16 cellular contexts compared by ENCODE assay signal in the genomic region with DNA sequence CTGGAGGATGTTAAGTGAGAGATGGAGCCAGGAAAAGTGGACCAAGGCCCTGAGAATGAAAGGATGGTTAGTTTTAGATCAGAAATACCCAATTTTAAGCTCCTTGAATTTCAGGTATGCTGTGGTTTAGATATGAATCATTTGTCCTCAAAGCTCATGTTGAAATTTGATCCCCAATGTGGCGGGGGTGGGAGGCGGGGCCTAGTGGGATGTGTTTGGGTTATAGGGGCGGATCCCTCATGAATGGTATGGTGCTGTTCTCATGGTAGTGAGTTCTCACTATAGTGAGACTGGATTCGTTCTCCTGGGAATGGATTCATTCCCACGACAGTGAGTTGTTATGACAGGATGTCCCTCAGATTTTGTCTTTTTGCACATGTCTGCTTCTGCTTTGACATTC. TPM values are rescaled to one million over a fixed set of nuclear protein-coding genes. Genes with fewer than 3 reads are reported as not detected.
DNase-seq lines count a peak whose midpoint lies in the region; ATAC-seq and TF ChIP-seq lines count a peak whose summit lies in the region.
"Had no signal": no experiment of that assay in that cellular context is flagged by ENCODE, and none has a peak within 500 bp of the region (broad histone marks: within the 10 kb centered on the region; RNA-seq: fewer than 3 reads in every experiment).

No MANE protein-coding gene starts in this region.

- ATAC-seq in esophagus mucosa: peak; percentile 85
- ATAC-seq in naive thymus-derived CD4-positive, alpha-beta T cell: no peak
- ATAC-seq: Panc1 had no signal

- H3K4me1 Mint-ChIP-seq in H9: peaks cover 11% of the 10 kb centered on the region in 2 experiments
- no peaks in the 10 kb centered on the region for H3K4me1 Mint-ChIP-seq in naive thymus-derived CD4-positive, alpha-beta T cell
- H3K4me1 Mint-ChIP-seq: naive B cell had no signal

- no peaks in the 10 kb centered on the region for H3K9me3 Mint-ChIP-seq in H9
- H3K9me3 Mint-ChIP-seq in naive thymus-derived CD4-positive, alpha-beta T cell: no peaks in the 10 kb centered on the region
- H3K9me3 Mint-ChIP-seq: activated naive CD4-positive, alpha-beta T cell treated with anti-CD3 and anti-CD28 coated beads, Interleukin-2, amount 50 U/mL, for 72 hours; naive B cell; T-helper 2 cell treated with Interferon-gamma antibody and Interleukin-4, amounts not matched to agents 5 μg/mL and 100 μg/mL, for 36 hours had no signal

- no peak overlapping the region for H2AK5ac ChIP-seq in H9 (ENCODE audit: insufficient read length, low read length)

- no peaks in the 10 kb centered on the region for H3K27me3 ChIP-seq in H9 (ENCODE audit: insufficient read depth, low read length)
- H3K27me3 ChIP-seq in naive thymus-derived CD4-positive, alpha-beta T cell (ENCODE audit: control insufficient read depth in 2 of 2, insufficient read depth in 2 of 2, low read length in 2 of 2): no peaks in the 10 kb centered on the region
- H3K27me3 ChIP-seq in WERI-Rb-1 (ENCODE audit: insufficient read depth, low read depth, severe bottlenecking): no peaks in the 10 kb centered on the region

- DNase-seq in A172 (ENCODE audit: low spot score): peak; percentile 15
- DNase-seq in H9: peak; percentile 42
- peak; percentile 29 for DNase-seq in RKO (ENCODE audit: low spot score)
- no peak for DNase-seq in stimulated activated CD4-positive, alpha-beta T cell treated with anti-CD3 and anti-CD28 coated beads, Interleukin-2, amount 100 ng/mL, for 24 hours
- DNase-seq in naive thymus-derived CD4-positive, alpha-beta T cell: no peak
- DNase-seq in NCI-H1417 treated with DMSO at 0.1 percent for 48 hours (lab: John Stamatoyannopoulos, UW): no peak
- no peak for DNase-seq in WERI-Rb-1
- DNase-seq: cortex of kidney; foreskin melanocyte; naive B cell; stimulated activated CD4-positive, alpha-beta T cell treated with anti-CD3 and anti-CD28 coated beads, Interleukin-2, amount 100 ng/mL, for 48 hours; stimulated activated naive CD4-positive, alpha-beta T cell had no signal

- H3K4me1 ChIP-seq in H9 (ENCODE audit: insufficient read depth, low read length): no peaks in the 10 kb centered on the region; the same call in 1 of the 2 replicates
- no peaks in the 10 kb centered on the region for H3K4me1 ChIP-seq in naive thymus-derived CD4-positive, alpha-beta T cell (ENCODE audit: control insufficient read depth in 2 of 2, insufficient read depth in 2 of 2, low read length in 2 of 2)

- H3K4me3 Mint-ChIP-seq in H9: no peak overlapping the region
- H3K4me3 Mint-ChIP-seq in naive thymus-derived CD4-positive, alpha-beta T cell: no peak overlapping the region
- H3K4me3 Mint-ChIP-seq: naive B cell; T-helper 2 cell treated with Interferon-gamma antibody and Interleukin-4, amounts not matched to agents 5 μg/mL and 100 μg/mL, for 36 hours had no signal

- no peak overlapping the region for H3K23ac ChIP-seq in H9 (ENCODE audit: insufficient read length, low read depth, low read length)

- no peaks in the 10 kb centered on the region for H3K79me1 ChIP-seq in H9 (ENCODE audit: insufficient read depth, low read depth, low read length, poor library complexity, severe bottlenecking)

- no peak overlapping the region for H3T11ph ChIP-seq in H9 (ENCODE audit: low read length)

- H3K4ac ChIP-seq in H9 (ENCODE audit: low read depth, low read length): no peak overlapping the region

- no peak overlapping the region for H3K9ac ChIP-seq in H9 (ENCODE audit: extremely low read depth, insufficient read length, low read length)

- H2BK20ac ChIP-seq in H9 (ENCODE audit: low read depth, low read length, poor library complexity, severe bottlenecking): no peak overlapping the region

- no peak overlapping the region for H4K8ac ChIP-seq in H9 (replicated peaks; ENCODE audit: insufficient read length, low read depth, low read length)

- H3K27ac ChIP-seq in H9 (ENCODE audit: insufficient read length, low read depth, low read length): no peak overlapping the region
- H3K27ac ChIP-seq in naive thymus-derived CD4-positive, alpha-beta T cell (ENCODE audit: low read depth, low read length): no peak overlapping the region
- H3K27ac ChIP-seq in WERI-Rb-1: no peak overlapping the region

- intact Hi-C loops in naive thymus-derived CD4-positive, alpha-beta T cell (cut with micrococcal nuclease): loop anchor here in 1 of 2 donors (10.0 kb wide), 1 partner anchor 171 kb away; no protein-coding TSS in a partner anchor

- H3K79me2 ChIP-seq in H9 (ENCODE audit: insufficient read depth, low read length): no peaks in the 10 kb centered on the region

- no peaks in the 10 kb centered on the region for H4K20me1 ChIP-seq in H9 (ENCODE audit: control insufficient read depth, insufficient read depth, insufficient read length)

- POLR2A ChIA-PET in naive thymus-derived CD4-positive, alpha-beta T cell (lab: Charles Lee): no interaction called here

- no peak overlapping the region for H4K91ac ChIP-seq in H9 (ENCODE audit: insufficient read length, low read depth, low read length)

- no peak overlapping the region for H3K14ac ChIP-seq in H9 (ENCODE audit: insufficient read depth, low read length)

- H4K5ac ChIP-seq in H9 (ENCODE audit: insufficient read length, low read depth, low read length): no peak overlapping the region

- no peaks in the 10 kb centered on the region for H3K23me2 ChIP-seq in H9 (ENCODE audit: insufficient read length, low read depth, low read length, poor library complexity, severe bottlenecking)

- no peak overlapping the region for H2BK15ac ChIP-seq in H9 (ENCODE audit: low read depth, low read length)

- no peak overlapping the region for H3K4me2 ChIP-seq in H9 (ENCODE audit: insufficient read depth, insufficient read length, low read length)

- H3K56ac ChIP-seq in H9 (ENCODE audit: insufficient read length, low read depth, low read length): no peak overlapping the region

- no peak overlapping the region for H3K4me3 ChIP-seq in naive thymus-derived CD4-positive, alpha-beta T cell (ENCODE audit: low read length)
- no peak overlapping the region for H3K4me3 ChIP-seq in WERI-Rb-1 (ENCODE audit: low read depth, low read length)

- H2BK12ac ChIP-seq in H9 (ENCODE audit: insufficient read length, low read depth, low read length): no peak overlapping the region

- H3K18ac ChIP-seq in H9 (ENCODE audit: insufficient read length, low read depth, low read length): no peak overlapping the region

- CTCF ChIA-PET in naive thymus-derived CD4-positive, alpha-beta T cell (lab: Charles Lee): no interaction called here

- H3K27me3 Mint-ChIP-seq in H9 (ENCODE audit: low read depth): no peaks in the 10 kb centered on the region
- peaks cover 10 to 39% (median 30%) of the 10 kb centered on the region in 5 donors for H3K27me3 Mint-ChIP-seq in naive thymus-derived CD4-positive, alpha-beta T cell

- peak overlapping the region in 1 of 3 experiments; percentile 46; a peak in 1 of 7 replicates for H3K27ac Mint-ChIP-seq in H9
- H3K27ac Mint-ChIP-seq in naive thymus-derived CD4-positive, alpha-beta T cell: no peak overlapping the region
- H3K27ac Mint-ChIP-seq: activated naive CD4-positive, alpha-beta T cell treated with anti-CD3 and anti-CD28 coated beads, Interleukin-2, amount 50 U/mL, for 72 hours; naive B cell; T-helper 2 cell treated with Interferon-gamma antibody and Interleukin-4, amounts not matched to agents 5 μg/mL and 100 μg/mL, for 36 hours had no signal

- WGBS in H9 (ENCODE audit: extremely low coverage, insufficient read length, low lambda C conversion rate): no CpG with 5 or more reads among the region's 5 CpGs

- H2AFZ ChIP-seq in H9 (ENCODE audit: low read length): no peak overlapping the region

- no peaks in the 10 kb centered on the region for H3K36me3 Mint-ChIP-seq in H9 (ENCODE audit: insufficient read depth in 1 of 3, low read depth in 3 of 3)
- H3K36me3 Mint-ChIP-seq in naive thymus-derived CD4-positive, alpha-beta T cell: no peaks in the 10 kb centered on the region
- H3K36me3 Mint-ChIP-seq: activated naive CD4-positive, alpha-beta T cell treated with anti-CD3 and anti-CD28 coated beads, Interleukin-2, amount 50 U/mL, for 72 hours; naive B cell had no signal

- H3K9me3 ChIP-seq in H9 (ENCODE audit: control insufficient read depth, low read depth, low read length) (no peaks in the 10 kb centered on the region), WERI-Rb-1 (ENCODE audit: severe bottlenecking) (no peaks in the 10 kb centered on the region)
- no peaks in the 10 kb centered on the region for H3K9me3 ChIP-seq in naive thymus-derived CD4-positive, alpha-beta T cell (ENCODE audit: control insufficient read depth in 2 of 3, low read length in 3 of 3)

- no peak overlapping the region for H2BK5ac ChIP-seq in H9 (ENCODE audit: insufficient read length, low read length)

- no peaks in the 10 kb centered on the region for H3K36me3 ChIP-seq in naive thymus-derived CD4-positive, alpha-beta T cell (ENCODE audit: control insufficient read depth in 2 of 3, insufficient read depth in 3 of 3, low read length in 3 of 3)
- no peaks in the 10 kb centered on the region for H3K36me3 ChIP-seq in WERI-Rb-1

- H2BK120ac ChIP-seq in H9 (ENCODE audit: low read depth, low read length, poor library complexity, severe bottlenecking): no peak overlapping the region

- TF ChIP-seq CTCF in H9 (conservative IDR thresholded peaks at IDR 0.05) (no peak), WERI-Rb-1 (IDR thresholded peaks at IDR 0.05; ENCODE audit: low read depth, low read length) (no peak)

RNA-seq across cellular contexts. Expression of gene MYO5B, which starts 11.4 kb away (rescaled TPM):
- 25.8 and 29.5 TPM in 2 replicates for total RNA-seq in A172 (2014; rRNA removed; shearing (Covaris generic))
- total RNA-seq in H9 (2021) (9.0 and 9.3 TPM in 2 replicates), esophagus mucosa (29.6 TPM)
- not detected for total RNA-seq in naive thymus-derived CD4-positive, alpha-beta T cell
- polyA plus RNA-seq in naive thymus-derived CD4-positive, alpha-beta T cell: under 1 TPM; 0.02 to 0.04 TPM

Comparison
In these comparisons a context has a peak if more than half of its experiments do, and no peak if none do; other contexts are left out.
1. DNase-seq: peak in A172 (single experiment), H9 (single experiment) and RKO (single experiment); none in stimulated activated CD4-positive, alpha-beta T cell treated with anti-CD3 and anti-CD28 coated beads, Interleukin-2, amount 100 ng/mL, for 24 hours (0 of 2), naive thymus-derived CD4-positive, alpha-beta T cell (0 of 9), NCI-H1417 treated with DMSO at 0.1 percent for 48 hours (single experiment) and WERI-Rb-1 (single experiment).